ENCODE assay signal across 22 cellular contexts in the genomic region with DNA sequence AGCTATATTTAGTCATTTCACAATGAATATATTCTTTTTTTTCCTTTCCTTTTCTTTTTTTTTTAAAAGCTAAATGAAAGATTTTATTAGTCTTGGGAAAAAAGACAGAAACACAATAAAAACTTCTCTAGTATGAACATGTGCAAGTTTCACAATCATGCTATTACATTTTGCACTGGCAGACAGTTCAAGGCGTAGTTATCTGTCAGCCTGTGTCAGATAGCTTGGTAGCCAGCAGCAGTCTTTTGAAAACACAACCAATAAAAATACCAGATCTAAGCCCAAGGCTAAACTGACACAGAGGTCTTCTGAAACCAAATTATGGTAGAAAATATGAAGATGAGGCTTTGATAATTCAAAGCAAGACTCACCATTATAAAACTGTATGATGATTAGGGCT.
"Had no signal": no experiment of that assay in that cellular context is flagged by ENCODE, and none has a peak within 500 bp of the region (broad histone marks: within the 10 kb centered on the region; RNA-seq: fewer than 3 reads in every experiment).

No MANE protein-coding gene starts in this region.

- H3K27me3 ChIP-seq: brain microvascular endothelial cell, cardiac muscle cell, SJSA1 had no signal

- H3K4me3 ChIP-seq: cardiac muscle cell, SJSA1 had no signal

- H3K27ac ChIP-seq: brain microvascular endothelial cell, cardiac muscle cell, SJSA1, VCaP had no signal

- H3K4me3 Mint-ChIP-seq: activated CD4-positive, alpha-beta memory T cell treated with anti-CD3 and anti-CD28 coated beads for 36 hours; activated CD4-positive, alpha-beta T cell treated with anti-CD3 and anti-CD28 coated beads, Interleukin-2, amount 10 ng/mL, durations not matched to agents 7 days and 5 days; activated naive CD4-positive, alpha-beta T cell treated with anti-CD3 and anti-CD28 coated beads, Interleukin-2, amount 10 ng/mL, durations not matched to agents 7 days and 5 days; activated naive CD8-positive, alpha-beta T cell treated with anti-CD3 and anti-CD28 coated beads for 36 hours; IgD-negative memory B cell had no signal

- H3K9me3 ChIP-seq: SJSA1 had no signal

- H3K36me3 Mint-ChIP-seq: activated CD4-positive, alpha-beta memory T cell treated with anti-CD3 and anti-CD28 coated beads for 36 hours; activated naive CD4-positive, alpha-beta T cell treated with anti-CD3 and anti-CD28 coated beads, Interleukin-2, amount 10 ng/mL, durations not matched to agents 7 days and 5 days; activated naive CD8-positive, alpha-beta T cell treated with anti-CD3 and anti-CD28 coated beads for 36 hours; IgD-negative memory B cell had no signal

- H3K36me3 ChIP-seq: brain microvascular endothelial cell, cardiac muscle cell, SJSA1 had no signal

- DNase-seq: activated CD4-positive, alpha-beta memory T cell treated with anti-CD3 and anti-CD28 coated beads for 36 hours; activated CD4-positive, alpha-beta T cell treated with anti-CD3 and anti-CD28 coated beads, Interleukin-2, amount 10 ng/mL, durations not matched to agents 7 days and 5 days; activated CD4-positive, CD25-positive, alpha-beta regulatory T cell; activated CD8-positive, alpha-beta memory T cell treated with anti-CD3 and anti-CD28 coated beads for 24 hours; activated gamma-delta T cell treated with Interleukin-2 at 50 U/mL for 16 hours; activated naive CD4-positive, alpha-beta T cell treated with anti-CD3 and anti-CD28 coated beads, Interleukin-2, amount 10 ng/mL, durations not matched to agents 7 days and 5 days; activated naive CD8-positive, alpha-beta T cell treated with anti-CD3 and anti-CD28 coated beads for 36 hours; activated T-cell treated with anti-CD3 and anti-CD28 coated beads, Interleukin-2, amount 50 U/mL, for 48 hours; brain microvascular endothelial cell; KG1; NCI-H1048; NCI-H146; NCI-H187 treated with DMSO at 0.1 percent for 48 hours; NCI-H2081 treated with DMSO at 0.1 percent for 48 hours; NCI-H446; NCI-H524; T-helper 1 cell had no signal

- H3K27ac Mint-ChIP-seq: activated CD4-positive, alpha-beta memory T cell treated with anti-CD3 and anti-CD28 coated beads for 36 hours; activated CD4-positive, alpha-beta T cell treated with anti-CD3 and anti-CD28 coated beads, Interleukin-2, amount 10 ng/mL, durations not matched to agents 7 days and 5 days; activated naive CD4-positive, alpha-beta T cell treated with anti-CD3 and anti-CD28 coated beads, Interleukin-2, amount 10 ng/mL, durations not matched to agents 7 days and 5 days; activated naive CD8-positive, alpha-beta T cell treated with anti-CD3 and anti-CD28 coated beads for 36 hours; activated T-helper 2 cell treated with anti-CD3 and anti-CD28 coated beads, Interferon-gamma antibody, Interleukin-2, Interleukin-4, amounts not matched to agents 10 μg/mL and 5 μg/mL and 100 μg/mL, durations not matched to agents 14 hours and 24 hours and 36 hours; IgD-negative memory B cell had no signal

- H3K27me3 Mint-ChIP-seq: activated naive CD4-positive, alpha-beta T cell treated with anti-CD3 and anti-CD28 coated beads, Interleukin-2, amount 10 ng/mL, durations not matched to agents 7 days and 5 days; IgD-negative memory B cell had no signal

- H3K9me3 Mint-ChIP-seq: activated CD4-positive, alpha-beta memory T cell treated with anti-CD3 and anti-CD28 coated beads for 36 hours; activated CD4-positive, alpha-beta T cell treated with anti-CD3 and anti-CD28 coated beads, Interleukin-2, amount 10 ng/mL, durations not matched to agents 7 days and 5 days; activated naive CD4-positive, alpha-beta T cell treated with anti-CD3 and anti-CD28 coated beads, Interleukin-2, amount 10 ng/mL, durations not matched to agents 7 days and 5 days; activated naive CD8-positive, alpha-beta T cell treated with anti-CD3 and anti-CD28 coated beads for 36 hours; activated T-helper 2 cell treated with anti-CD3 and anti-CD28 coated beads, Interferon-gamma antibody, Interleukin-2, Interleukin-4, amounts not matched to agents 10 μg/mL and 5 μg/mL and 100 μg/mL, durations not matched to agents 14 hours and 24 hours and 36 hours had no signal
